In genomic region chr6:116405147-116405546, GRCh38 we compare ENCODE assay signal across 8 cellular contexts. TPM values are rescaled to one million over a fixed set of nuclear protein-coding genes. Genes with fewer than 3 reads are reported as not detected.
DNase-seq lines count a peak whose midpoint lies in the region; ATAC-seq and TF ChIP-seq lines count a peak whose summit lies in the region.

No MANE protein-coding gene starts in this region.

- no peaks in the 10 kb centered on the region for H3K9me3 Mint-ChIP-seq in activated T-helper 17 cell treated with anti-CD3 and anti-CD28 coated beads, Interleukin-2, amount 50 U/mL, for 72 hours

- intact Hi-C loops in upper lobe of right lung (cut with DNase I): no loop called here

- TF ChIP-seq CTCF in gastroesophageal sphincter (IDR thresholded peaks at IDR 0.05) (no peak), upper lobe of right lung (IDR thresholded peaks at IDR 0.05) (no peak)

- peaks cover 2 to 28% (median 7%) of the 10 kb centered on the region in 3 donors for H3K4me1 ChIP-seq in gastroesophageal sphincter
- H3K4me1 ChIP-seq in upper lobe of right lung: peaks cover 8% of the 10 kb centered on the region

- DNase-seq in CD1c-positive myeloid dendritic cell (ENCODE audit: extremely low spot score): peak; percentile 59
- no peak for DNase-seq in upper lobe of right lung
- no peak for DNase-seq in NCI-H1417 treated with DMSO at 0.1 percent for 48 hours (lab: John Stamatoyannopoulos, UW)
- DNase-seq in stimulated activated naive CD4-positive, alpha-beta T cell treated with Interleukin-2 at 50 U/mL for 16 hours (lab: John Stamatoyannopoulos, UW): no peak

- WGBS in gastroesophageal sphincter (ENCODE audit: low coverage in 1 of 2), 2 donors: 19 to 23% methylated on average over 5 of the region's 5 CpGs

- H3K27me3 Mint-ChIP-seq in activated T-helper 17 cell treated with anti-CD3 and anti-CD28 coated beads, Interleukin-2, amount 50 U/mL, for 72 hours: no peaks in the 10 kb centered on the region

- H3K27ac ChIP-seq in gastroesophageal sphincter (peak overlapping the region in 2 of 4 donors; percentile 64 to 65), upper lobe of right lung (peak overlapping the region; percentile 33)

- H3K9me3 ChIP-seq in gastroesophageal sphincter (no peaks in the 10 kb centered on the region), upper lobe of right lung (no peaks in the 10 kb centered on the region)

- H3K27me3 ChIP-seq in gastroesophageal sphincter (no peaks in the 10 kb centered on the region), upper lobe of right lung (no peaks in the 10 kb centered on the region)

- ATAC-seq in GM21526 (IDR thresholded peaks at IDR 0.05; ENCODE audit: low FRiP score, unreplicated experiment): peak; percentile 63
- ATAC-seq in HG03571 (IDR thresholded peaks at IDR 0.05; ENCODE audit: unreplicated experiment): peak; percentile 67
- peak; percentile 35 for ATAC-seq in gastroesophageal sphincter
- no peak for ATAC-seq in upper lobe of right lung
- no peak for ATAC-seq in activated T-helper 17 cell treated with anti-CD3 and anti-CD28 coated beads, Interleukin-2, amount 50 U/mL, for 72 hours (replicated peaks)

- no peaks in the 10 kb centered on the region for H3K36me3 ChIP-seq in gastroesophageal sphincter
- no peaks in the 10 kb centered on the region for H3K36me3 ChIP-seq in upper lobe of right lung

- H3K4me3 Mint-ChIP-seq in activated T-helper 17 cell treated with anti-CD3 and anti-CD28 coated beads, Interleukin-2, amount 50 U/mL, for 72 hours: no peak overlapping the region

- TF ChIP-seq POLR2A in gastroesophageal sphincter (IDR thresholded peaks at IDR 0.05): no peak

- no peak overlapping the region for H3K27ac Mint-ChIP-seq in activated T-helper 17 cell treated with anti-CD3 and anti-CD28 coated beads, Interleukin-2, amount 50 U/mL, for 72 hours

- no peak for TF ChIP-seq EP300 in gastroesophageal sphincter (IDR thresholded peaks at IDR 0.05)

- H3K4me3 ChIP-seq in gastroesophageal sphincter (peak overlapping the region in 1 of 2 donors; percentile 16), upper lobe of right lung (no peak overlapping the region)

- peaks cover 6% of the 10 kb centered on the region for H3K36me3 Mint-ChIP-seq in activated T-helper 17 cell treated with anti-CD3 and anti-CD28 coated beads, Interleukin-2, amount 50 U/mL, for 72 hours (ENCODE audit: low read depth)

- no peaks in the 10 kb centered on the region for H3K4me1 Mint-ChIP-seq in activated T-helper 17 cell treated with anti-CD3 and anti-CD28 coated beads, Interleukin-2, amount 50 U/mL, for 72 hours

RNA-seq across cellular contexts. Expression of gene DSE, which starts 34.4 kb away (rescaled TPM):
- total RNA-seq in gastroesophageal sphincter: 10 to 100 TPM; 26.3 to 45.4 (median 36.3) TPM
- total RNA-seq in upper lobe of right lung: 47.6 TPM
- 10 to 100 TPM; 26.0 to 28.9 TPM for total RNA-seq in activated T-helper 17 cell treated with anti-CD3 and anti-CD28 coated beads, Interleukin-2, amount 50 U/mL, for 72 hours

RNA-seq across cellular contexts. Expression of gene CALHM6, which starts 56.0 kb away (rescaled TPM):
- total RNA-seq in gastroesophageal sphincter (1 to 10 TPM in 2 of 4 donors, under 1 TPM in 1, not detected in 1; 0.50 to 6.9 (median 4.2) TPM), upper lobe of right lung (3.6 TPM)
- total RNA-seq in activated T-helper 17 cell treated with anti-CD3 and anti-CD28 coated beads, Interleukin-2, amount 50 U/mL, for 72 hours: 10 to 100 TPM in 1 of 2 donors, 1 to 10 TPM in 1; 7.5 to 18.9 TPM

Comparison
In these comparisons a context has a peak if more than half of its experiments do, and no peak if none do; other contexts are left out.
1. ATAC-seq: peak in GM21526 (single experiment), HG03571 (single experiment) and gastroesophageal sphincter (single experiment); none in upper lobe of right lung (single experiment) and activated T-helper 17 cell treated with anti-CD3 and anti-CD28 coated beads, Interleukin-2, amount 50 U/mL, for 72 hours (single experiment).